26 cellular contexts compared by ENCODE assay signal in genomic region chr2:147808520-147808919, GRCh38.
"Had no signal": no experiment of that assay in that cellular context is flagged by ENCODE, and none has a peak within 500 bp of the region (broad histone marks: within the 10 kb centered on the region; RNA-seq: fewer than 3 reads in every experiment).

No MANE protein-coding gene starts in this region.

- H3K27me3 ChIP-seq: left lung, sigmoid colon, stomach, testis, thyroid gland, upper lobe of left lung, vagina had no signal

- H3K36me3 ChIP-seq: left lung, lower lobe of right lung, pancreas, prostate gland, sigmoid colon, stomach, thyroid gland, upper lobe of left lung, vagina had no signal

- H3K9me3 ChIP-seq: left lung, lower lobe of right lung, pancreas, prostate gland, sigmoid colon, stomach, testis, thyroid gland, upper lobe of left lung, vagina had no signal

- H3K4me3 ChIP-seq: left lung, lower lobe of right lung, pancreas, prostate gland, sigmoid colon, stomach, testis, thyroid gland, upper lobe of left lung, vagina had no signal

- DNase-seq: hippocampal formation; kidney; left colon; left lung; lower lobe of right lung; mammary epithelial cell; mesenchymal stem cell; naive B cell; natural killer cell; pancreas; posterior cingulate gyrus; retina; right cardiac atrium; sigmoid colon; stimulated activated CD4-positive, alpha-beta T cell treated with anti-CD3 and anti-CD28 coated beads, Interleukin-12 subunit alpha, Interleukin-12 subunit beta, amount 100 ng/mL, for 4 hours; stimulated activated CD4-positive, alpha-beta T cell treated with anti-CD3 and anti-CD28 coated beads, Interleukin-15, amount 100 ng/mL, for 24 hours; stimulated activated CD4-positive, alpha-beta T cell treated with anti-CD3 and anti-CD28 coated beads, Interleukin-2, amount 100 ng/mL, for 24 hours; stimulated activated CD4-positive, alpha-beta T cell treated with anti-CD3 and anti-CD28 coated beads, Interleukin-4, amount 100 ng/mL, for 1 hour; stimulated activated naive B cell treated with anti-CD40 and anti-IgM and Interleukin-4, amounts not matched to agents 10 μg/mL and 1 μg/mL and 100 μg/mL, for 72 hours; stimulated activated naive CD8-positive, alpha-beta T cell treated with anti-CD3 and anti-CD28 coated beads, Interleukin-15, Interleukin-2, amounts not matched to agents 100 U/mL and 50 U/mL, for 24 hours; stomach; testis; thyroid gland; upper lobe of left lung had no signal

- H3K4me1 ChIP-seq: left lung, lower lobe of right lung, pancreas, prostate gland, sigmoid colon, stomach, testis, thyroid gland, upper lobe of left lung had no signal

- H3K27ac ChIP-seq: left lung, lower lobe of right lung, pancreas, prostate gland, sigmoid colon, stomach, testis, thyroid gland, upper lobe of left lung, vagina had no signal
